ENCODE assay signal across 1 cellular context in the genomic region with DNA sequence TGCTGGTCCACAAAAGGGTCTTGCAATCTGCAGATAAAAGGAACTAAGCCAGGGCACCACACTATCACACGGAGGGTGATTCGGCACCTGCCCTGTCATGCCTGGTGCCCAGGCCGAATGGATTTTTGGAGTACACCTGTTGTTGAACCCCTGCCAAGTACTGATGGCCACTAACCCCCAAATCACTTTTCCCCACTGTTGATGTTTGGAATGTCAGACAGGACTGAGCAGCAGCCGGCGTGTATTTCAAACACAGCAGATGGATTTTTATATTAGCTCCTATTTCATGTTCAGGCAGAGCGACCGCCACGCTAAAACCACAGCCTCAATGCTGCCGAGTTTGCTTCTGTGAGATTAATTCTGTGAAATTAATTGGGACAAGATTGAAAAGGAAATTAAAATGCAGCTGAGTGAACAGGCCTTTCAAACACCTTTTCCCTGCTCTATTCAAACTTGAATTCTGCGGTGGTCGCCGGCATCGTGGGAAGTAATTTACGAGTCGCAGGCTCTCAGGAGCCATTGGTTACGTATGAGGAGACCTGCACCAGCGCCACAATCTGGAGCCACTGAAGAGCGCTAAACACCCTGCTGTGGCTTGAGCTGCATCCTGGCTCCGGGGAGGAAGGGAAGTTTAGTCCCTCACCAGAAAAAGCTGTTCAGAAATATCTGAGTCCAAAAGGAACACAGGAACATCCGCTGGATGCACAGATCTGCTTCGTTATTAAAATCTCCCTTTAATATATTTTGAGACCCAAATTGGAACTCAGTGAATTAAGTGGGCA.
TF ChIP-seq lines count a peak whose summit lies in the region.

No MANE protein-coding gene starts in this region.

TF ChIP-seq in WTC11, 78 proteins besides CTCF, POLR2A, EP300 and RAD21 (continued from another document):
- TF ChIP-seq AR (CRISPR knock-in tag; IDR thresholded peaks at IDR 0.05) (no peak), PRDM15 (CRISPR knock-in tag; IDR thresholded peaks at IDR 0.05) (peak; percentile 79)
